In the genomic region with DNA sequence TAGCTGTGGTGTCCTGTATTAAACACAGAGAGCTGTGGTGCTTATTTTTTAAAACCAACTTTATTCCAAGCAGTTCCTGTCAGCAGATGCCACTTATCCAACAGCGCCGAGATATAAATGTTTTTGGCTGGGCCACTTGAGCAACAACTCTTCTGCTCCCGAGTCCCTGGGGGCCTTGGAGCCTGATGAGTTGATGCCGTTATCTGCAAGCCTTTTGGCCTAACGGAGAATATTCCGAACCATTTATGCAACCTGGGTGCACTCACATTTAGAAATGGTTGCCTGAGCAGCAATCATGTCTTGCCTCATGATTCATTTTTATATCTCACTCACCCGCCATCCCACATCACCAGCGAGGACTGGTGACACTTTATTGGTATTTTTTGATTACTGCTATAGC, we compare ENCODE assay signal across 16 cellular contexts.
"Had no signal": no experiment of that assay in that cellular context is flagged by ENCODE, and none has a peak within 500 bp of the region (broad histone marks: within the 10 kb centered on the region; RNA-seq: fewer than 3 reads in every experiment).

No MANE protein-coding gene starts in this region.

- H3K27me3 Mint-ChIP-seq: activated CD4-positive, alpha-beta memory T cell treated with anti-CD3 and anti-CD28 coated beads, Interleukin-2, amount 10 ng/mL, durations not matched to agents 7 days and 5 days; activated CD4-positive, alpha-beta T cell treated with anti-CD3 and anti-CD28 coated beads for 36 hours; activated naive CD8-positive, alpha-beta T cell had no signal

- H3K36me3 Mint-ChIP-seq: activated naive CD8-positive, alpha-beta T cell had no signal

- H3K4me1 Mint-ChIP-seq: activated CD4-positive, alpha-beta memory T cell treated with anti-CD3 and anti-CD28 coated beads, Interleukin-2, amount 10 ng/mL, durations not matched to agents 7 days and 5 days; activated CD4-positive, alpha-beta T cell treated with anti-CD3 and anti-CD28 coated beads for 36 hours; neural crest cell had no signal

- DNase-seq: activated CD4-positive, alpha-beta memory T cell treated with anti-CD3 and anti-CD28 coated beads, Interleukin-2, amount 10 ng/mL, durations not matched to agents 7 days and 5 days; activated CD4-positive, alpha-beta T cell treated with anti-CD3 and anti-CD28 coated beads for 36 hours; activated gamma-delta T cell; activated T-cell treated with anti-CD3 and anti-CD28 coated beads, Interleukin-2, amount 50 U/mL, for 48 hours; amniotic stem cell; central memory CD4-positive, alpha-beta T cell; colonic mucosa; glutamatergic neuron; sigmoid colon; spleen; stomach; testis had no signal

- H3K4me3 Mint-ChIP-seq: activated CD4-positive, alpha-beta memory T cell treated with anti-CD3 and anti-CD28 coated beads, Interleukin-2, amount 10 ng/mL, durations not matched to agents 7 days and 5 days; activated CD4-positive, alpha-beta T cell treated with anti-CD3 and anti-CD28 coated beads for 36 hours; activated naive CD8-positive, alpha-beta T cell; neural crest cell; T-helper 1 cell treated with Interleukin-12 subunit alpha and Interleukin-12 subunit beta and Interleukin-4 antibody, amounts not matched to agents 30 μg/mL and 1 μg/mL, for 36 hours had no signal

- H3K27ac Mint-ChIP-seq: activated CD4-positive, alpha-beta memory T cell treated with anti-CD3 and anti-CD28 coated beads, Interleukin-2, amount 10 ng/mL, durations not matched to agents 7 days and 5 days; activated CD4-positive, alpha-beta T cell treated with anti-CD3 and anti-CD28 coated beads for 36 hours; activated naive CD8-positive, alpha-beta T cell; T-helper 1 cell treated with Interleukin-12 subunit alpha and Interleukin-12 subunit beta and Interleukin-4 antibody, amounts not matched to agents 30 μg/mL and 1 μg/mL, for 36 hours had no signal

- H3K27ac ChIP-seq: colonic mucosa, foreskin keratinocyte, sigmoid colon, spleen, stomach, testis had no signal

- H3K27me3 ChIP-seq: colonic mucosa, foreskin keratinocyte, sigmoid colon, spleen, stomach, testis had no signal

- H3K9me3 ChIP-seq: colonic mucosa, sigmoid colon, spleen, stomach, testis had no signal

- H3K4me1 ChIP-seq: colonic mucosa, sigmoid colon, spleen, testis had no signal

- H3K9me3 Mint-ChIP-seq: activated CD4-positive, alpha-beta memory T cell treated with anti-CD3 and anti-CD28 coated beads, Interleukin-2, amount 10 ng/mL, durations not matched to agents 7 days and 5 days; neural crest cell; T-helper 1 cell treated with Interleukin-12 subunit alpha and Interleukin-12 subunit beta and Interleukin-4 antibody, amounts not matched to agents 30 μg/mL and 1 μg/mL, for 36 hours had no signal

- H3K4me3 ChIP-seq: colonic mucosa, sigmoid colon, spleen, stomach, testis had no signal

- ATAC-seq: activated CD4-positive, alpha-beta T cell treated with anti-CD3 and anti-CD28 coated beads for 36 hours had no signal

- H3K36me3 ChIP-seq: colonic mucosa, sigmoid colon, spleen, stomach had no signal
